ENCODE assay signal across 9 cellular contexts in the genomic region with DNA sequence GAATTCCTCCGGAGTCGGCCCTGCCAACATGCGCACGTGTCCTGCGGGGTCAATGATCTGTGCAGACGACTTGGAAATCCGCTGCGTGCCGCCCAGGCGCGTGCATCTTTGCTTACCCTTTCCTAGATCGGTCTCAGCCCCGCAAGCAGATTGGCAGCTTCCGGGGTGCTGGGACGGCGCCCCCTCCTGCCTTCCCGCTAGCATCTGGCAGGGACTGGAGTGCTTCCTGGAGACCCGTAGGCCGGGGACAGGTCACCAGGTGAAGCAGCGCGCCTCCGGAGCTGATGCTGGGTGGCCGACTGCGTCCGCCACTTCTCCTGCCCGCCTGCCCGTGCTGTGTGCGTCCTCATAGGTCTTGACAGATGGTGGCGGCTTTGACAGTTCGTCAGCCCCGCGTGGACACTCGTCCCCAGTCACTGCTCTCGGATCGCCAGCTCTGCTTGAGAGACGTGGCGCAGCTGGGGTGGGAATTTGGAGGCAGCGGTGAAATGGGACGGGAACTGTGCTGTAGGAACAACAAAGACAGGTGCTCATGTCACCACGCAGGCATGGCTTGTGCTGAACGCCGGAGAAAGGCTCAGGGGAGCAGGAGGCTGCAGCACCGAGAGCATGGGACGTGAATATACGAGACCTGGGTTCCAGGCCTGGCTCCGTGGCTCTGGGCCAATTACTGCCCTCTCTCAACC. TPM values are rescaled to one million over a fixed set of nuclear protein-coding genes. Genes with fewer than 3 reads are reported as not detected.
DNase-seq lines count a peak whose midpoint lies in the region; ATAC-seq and TF ChIP-seq lines count a peak whose summit lies in the region.
"Had no signal": no experiment of that assay in that cellular context is flagged by ENCODE, and none has a peak within 500 bp of the region (broad histone marks: within the 10 kb centered on the region; RNA-seq: fewer than 3 reads in every experiment).

No MANE protein-coding gene starts in this region.

- peak overlapping the region; percentile 83 to 94 (median 91) for H3K4me3 Mint-ChIP-seq in CD8-positive, alpha-beta memory T cell

- TF ChIP-seq CTCF in fibroblast of the aortic adventitia (IDR thresholded peaks at IDR 0.05; ENCODE audit: insufficient read depth, low read length) (no peak), omental fat pad (IDR thresholded peaks at IDR 0.05) (no peak)

- H3K27me3 Mint-ChIP-seq in CD8-positive, alpha-beta memory T cell: peaks cover 7 to 40% of the 10 kb centered on the region in 2 donors

- no peak overlapping the region for H3K27ac ChIP-seq in CD8-positive, alpha-beta memory T cell (ENCODE audit: low read depth, low read length)

- peaks cover 8% of the 10 kb centered on the region for H3K27me3 ChIP-seq in CD8-positive, alpha-beta memory T cell (ENCODE audit: insufficient read depth, low read length, poor library complexity, severe bottlenecking)

- H3K9me3 ChIP-seq in CD8-positive, alpha-beta memory T cell (ENCODE audit: low read length): no peaks in the 10 kb centered on the region

- DNase-seq in CD8-positive, alpha-beta memory T cell: peak in 2 of 5 donors; percentile 8 to 48
- DNase-seq in activated CD4-positive, CD25-positive, alpha-beta regulatory T cell treated with anti-CD3 and anti-CD28 coated beads, Interleukin-2, amount 50 U/mL, for 72 hours: peak; percentile 44
- DNase-seq in fibroblast of the aortic adventitia (ENCODE audit: low read depth) (no peak), omental fat pad (ENCODE audit: low spot score) (no peak), NCI-H2196 (lab: John Stamatoyannopoulos, UW; ENCODE audit: unreplicated experiment) (no peak), NCI-H128 (lab: John Stamatoyannopoulos, UW; ENCODE audit: unreplicated experiment) (no peak)

- peaks cover 14% of the 10 kb centered on the region for H3K4me1 ChIP-seq in CD8-positive, alpha-beta memory T cell (ENCODE audit: insufficient read depth, low read length)

- H3K4me1 Mint-ChIP-seq in CD8-positive, alpha-beta memory T cell: peaks cover 12 to 19% (median 18%) of the 10 kb centered on the region in 3 donors

- H3K4me3 ChIP-seq in CD8-positive, alpha-beta memory T cell (ENCODE audit: low read length): peak overlapping the region; percentile 59
- peak overlapping the region; percentile 53 for H3K4me3 ChIP-seq in fibroblast of the aortic adventitia (ENCODE audit: low read depth, low read length)

- H3K9me3 Mint-ChIP-seq in CD8-positive, alpha-beta memory T cell: no peaks in the 10 kb centered on the region

- peak overlapping the region in 6 of 8 donors; percentile 44 to 85 (median 76) for H3K27ac Mint-ChIP-seq in CD8-positive, alpha-beta memory T cell

- CTCF ChIA-PET in CD8-positive, alpha-beta memory T cell (lab: Charles Lee): interaction anchor here (0.8 to 3.7 kb wide), 29 partner anchors 8 to 493 kb away, joined by 3 to 26 read pairs (median 4); no protein-coding TSS in a partner anchor

- POLR2A ChIA-PET in CD8-positive, alpha-beta memory T cell (lab: Charles Lee): no interaction called here

- H3K36me3 Mint-ChIP-seq in CD8-positive, alpha-beta memory T cell: peaks cover 0 to 1% (median 0%) of the 10 kb centered on the region in 3 donors

- no peaks in the 10 kb centered on the region for H3K36me3 ChIP-seq in CD8-positive, alpha-beta memory T cell (ENCODE audit: insufficient read depth, low read length)

- peak; percentile 35 for ATAC-seq in GM19043 (IDR thresholded peaks at IDR 0.05; ENCODE audit: low read depth, unreplicated experiment)
- peak; percentile 46 for ATAC-seq in HG03159 (IDR thresholded peaks at IDR 0.05; ENCODE audit: unreplicated experiment)
- peak; percentile 36 for ATAC-seq in omental fat pad (ENCODE audit: low FRiP score)

RNA-seq across cellular contexts. Expression of a gene that starts 21.9 kb away (rescaled TPM):
- total RNA-seq in CD8-positive, alpha-beta memory T cell: not detected
- polyA plus RNA-seq in CD8-positive, alpha-beta memory T cell: not detected
- total RNA-seq in fibroblast of the aortic adventitia (ENCODE audit: low replicate concordance) (not detected in 2 replicates), omental fat pad (not detected)
- total RNA-seq: T-helper 1 cell treated with Interleukin-12 subunit alpha and Interleukin-12 subunit beta and Interleukin-4 antibody, amounts not matched to agents 30 ng/mL and 1 ng/mL, for 36 hours had no signal

RNA-seq across cellular contexts. Expression of a gene that starts 37.3 kb away (rescaled TPM):
- total RNA-seq in CD8-positive, alpha-beta memory T cell: not detected
- not detected for polyA plus RNA-seq in CD8-positive, alpha-beta memory T cell
- total RNA-seq in fibroblast of the aortic adventitia (ENCODE audit: low replicate concordance): not detected in 2 replicates
- total RNA-seq in omental fat pad: not detected
- total RNA-seq: T-helper 1 cell treated with Interleukin-12 subunit alpha and Interleukin-12 subunit beta and Interleukin-4 antibody, amounts not matched to agents 30 ng/mL and 1 ng/mL, for 36 hours had no signal
